ENCODE assay signal across 30 cellular contexts in the genomic region with DNA sequence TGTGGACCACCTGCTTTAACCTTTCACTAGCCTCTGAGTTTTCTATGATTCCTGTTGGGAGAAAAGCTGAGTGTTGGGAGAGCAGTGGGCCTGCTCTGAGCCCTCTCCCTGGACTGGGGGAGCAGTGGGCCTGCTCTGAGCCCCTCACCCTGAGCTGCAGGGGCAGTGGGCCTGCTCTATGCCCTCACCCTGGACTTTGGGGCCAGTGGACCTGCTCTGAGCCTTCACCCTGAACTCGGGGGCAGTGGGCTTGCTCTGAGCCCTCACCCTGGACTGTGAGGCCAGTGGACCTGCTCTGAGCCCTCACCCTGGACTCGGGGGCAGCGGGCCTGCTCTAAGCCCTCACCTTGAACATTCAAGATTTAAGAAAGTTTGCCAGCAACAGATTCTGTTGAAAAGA.
"Had no signal": no experiment of that assay in that cellular context is flagged by ENCODE, and none has a peak within 500 bp of the region (broad histone marks: within the 10 kb centered on the region; RNA-seq: fewer than 3 reads in every experiment).

No MANE protein-coding gene starts in this region.

- DNase-seq: activated B cell treated with CpG ODN at 0.5 μM for 24 hours; activated CD4-positive, alpha-beta memory T cell treated with anti-CD3 and anti-CD28 coated beads for 36 hours; activated CD4-positive, alpha-beta T cell treated with anti-CD3 and anti-CD28 coated beads for 4 hours; activated CD4-positive, alpha-beta T cell treated with anti-CD3 and anti-CD28 coated beads, Interleukin-2, amount 10 ng/mL, durations not matched to agents 24 days and 14 days; activated CD4-positive, alpha-beta T cell treated with anti-CD3 and anti-CD28 coated beads, Interleukin-2, amount 50 U/mL, for 1 hour; activated CD4-positive, alpha-beta T cell treated with anti-CD3 and anti-CD28 coated beads, Interleukin-2, amount 50 U/mL, for 4 hours; activated CD4-positive, CD25-positive, alpha-beta regulatory T cell treated with anti-CD3 and anti-CD28 coated beads, Interleukin-2, amount 50 U/mL, for 72 hours; activated CD8-positive, alpha-beta memory T cell treated with anti-CD3 and anti-CD28 coated beads, Interleukin-2, amount 50 U/mL, for 4 hours; activated CD8-positive, alpha-beta T cell treated with anti-CD3 and anti-CD28 coated beads for 36 hours; activated gamma-delta T cell; activated naive CD4-positive, alpha-beta T cell treated with anti-CD3 and anti-CD28 coated beads, Interleukin-2, amount 10 ng/mL, durations not matched to agents 7 days and 5 days; activated naive CD4-positive, alpha-beta T cell treated with Interleukin-2 at 50 U/mL for 16 hours; activated naive CD8-positive, alpha-beta T cell treated with anti-CD3 and anti-CD28 coated beads, Interleukin-2, amount 10 ng/mL, durations not matched to agents 7 days and 5 days; activated naive CD8-positive, alpha-beta T cell treated with anti-CD3 and anti-CD28 coated beads, Interleukin-2, amount 50 U/mL, for 24 hours; activated T-cell treated with anti-CD3 and anti-CD28 coated beads for 4 hours; activated T-cell treated with anti-CD3 and anti-CD28 coated beads, Interleukin-2, amount 50 U/mL, for 1 hour; activated T-cell treated with anti-CD3 and anti-CD28 coated beads, Interleukin-2, amount 50 U/mL, for 4 hours; activated T-cell treated with anti-CD3 and anti-CD28 coated beads, Interleukin-2, amount 50 U/mL, for 72 hours; amygdala; anterior cingulate cortex; caudate nucleus; T-helper 1 cell; T-helper 2 cell; T-helper 9 cell had no signal

- FAIRE-seq: bronchial epithelial cell, TTC549 had no signal

- H3K27ac ChIP-seq: ascending aorta, cardiac muscle cell, VCaP had no signal

- H3K27me3 ChIP-seq: ascending aorta, cardiac muscle cell had no signal

- H3K4me3 ChIP-seq: ascending aorta, cardiac muscle cell had no signal

- H3K9me3 ChIP-seq: ascending aorta had no signal

- H3K36me3 ChIP-seq: ascending aorta, cardiac muscle cell had no signal

- ATAC-seq: activated CD8-positive, alpha-beta T cell treated with anti-CD3 and anti-CD28 coated beads for 36 hours; activated naive CD8-positive, alpha-beta T cell treated with anti-CD3 and anti-CD28 coated beads, Interleukin-2, amount 50 U/mL, for 24 hours; activated T-cell treated with anti-CD3 and anti-CD28 coated beads, Interleukin-2, amount 50 U/mL, for 72 hours; activated T-helper 17 cell treated with anti-CD3 and anti-CD28 coated beads, Interleukin-2, amount 50 U/mL, for 72 hours had no signal

- H3K4me1 ChIP-seq: ascending aorta had no signal
